Comparison of ENCODE assay signal across 23 cellular contexts in the genomic region with DNA sequence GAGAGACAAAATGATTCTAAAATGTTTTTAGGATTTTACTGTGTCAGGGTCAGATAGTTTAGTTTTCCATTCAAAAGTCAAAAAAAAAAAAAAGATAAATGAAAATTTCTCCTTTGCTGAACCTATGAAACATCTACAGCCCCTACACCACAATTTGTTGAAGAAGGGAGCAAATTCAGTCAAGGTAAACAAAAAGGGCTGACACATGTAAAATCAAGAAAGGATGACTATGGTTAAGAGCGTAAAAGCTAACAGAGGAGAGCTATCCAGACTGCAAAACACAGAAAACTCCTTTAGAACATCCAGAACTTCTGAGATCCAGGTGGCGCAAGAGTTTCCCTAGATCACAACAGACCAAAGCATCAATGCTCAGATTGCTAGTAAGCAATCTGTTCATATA.
"Had no signal": no experiment of that assay in that cellular context is flagged by ENCODE, and none has a peak within 500 bp of the region (broad histone marks: within the 10 kb centered on the region; RNA-seq: fewer than 3 reads in every experiment).

No MANE protein-coding gene starts in this region.

- H3K4me3 ChIP-seq: colonic mucosa, hepatocyte, lung, psoas muscle, spleen, testis, tibial nerve had no signal

- DNase-seq: colonic mucosa; effector CD4-positive, alpha-beta T cell; foreskin melanocyte; head of caudate nucleus; left colon; left ventricle myocardium superior; mesenchymal stem cell; naive B cell; psoas muscle; retina; spleen; stimulated activated CD4-positive, alpha-beta T cell treated with anti-CD3 and anti-CD28 coated beads, Interleukin-15, amount 100 ng/mL, for 24 hours; stimulated activated CD4-positive, alpha-beta T cell treated with anti-CD3 and anti-CD28 coated beads, Interleukin-1b, Interleukin-23, amount 100 ng/mL, for 48 hours; stimulated activated CD4-positive, alpha-beta T cell treated with anti-CD3 and anti-CD28 coated beads, Interleukin-4, amount 100 ng/mL, for 24 hours; testis had no signal

- H3K36me3 ChIP-seq: colonic mucosa had no signal

- H3K4me2 ChIP-seq: hepatocyte had no signal

- H3K27me3 ChIP-seq: colonic mucosa, hepatocyte, spleen, testis, tibial nerve had no signal

- H3K27me3 Mint-ChIP-seq: naive B cell; stimulated activated memory B cell treated with anti-CD40 and anti-IgM and Interleukin-4, amounts not matched to agents 10 μg/mL and 1 μg/mL and 100 μg/mL, for 72 hours; stimulated activated naive CD8-positive, alpha-beta T cell treated with anti-CD3 and anti-CD28 coated beads, Interleukin-15, Interleukin-2, amounts not matched to agents 100 ng/mL and 50 ng/mL, for 24 hours had no signal

- H3K4me1 ChIP-seq: colonic mucosa, parathyroid adenoma, testis had no signal

- H3K9me3 ChIP-seq: colonic mucosa, psoas muscle, testis, tibial nerve had no signal

- H3K27ac ChIP-seq: colonic mucosa, hepatocyte, parathyroid adenoma, psoas muscle, testis, tibial nerve had no signal

- H3K4me3 Mint-ChIP-seq: naive B cell; nephron; stimulated activated memory B cell treated with anti-CD40 and anti-IgM and Interleukin-4, amounts not matched to agents 10 μg/mL and 1 μg/mL and 100 μg/mL, for 72 hours; stimulated activated naive CD8-positive, alpha-beta T cell treated with anti-CD3 and anti-CD28 coated beads, Interleukin-15, Interleukin-2, amounts not matched to agents 100 ng/mL and 50 ng/mL, for 24 hours had no signal

- ATAC-seq: left colon; left ventricle myocardium superior; psoas muscle; sciatic nerve; stimulated activated memory B cell treated with anti-CD40 and anti-IgM and Interleukin-4, amounts not matched to agents 10 μg/mL and 1 μg/mL and 100 μg/mL, for 72 hours had no signal

- H3K79me2 ChIP-seq: parathyroid adenoma had no signal

- H3K9ac ChIP-seq: parathyroid adenoma had no signal

- H3K27ac Mint-ChIP-seq: stimulated activated memory B cell treated with anti-CD40 and anti-IgM and Interleukin-4, amounts not matched to agents 10 μg/mL and 1 μg/mL and 100 μg/mL, for 72 hours; stimulated activated naive CD8-positive, alpha-beta T cell treated with anti-CD3 and anti-CD28 coated beads, Interleukin-15, Interleukin-2, amounts not matched to agents 100 ng/mL and 50 ng/mL, for 24 hours had no signal

- H2AFZ ChIP-seq: hepatocyte, parathyroid adenoma had no signal
